In the genomic region with DNA sequence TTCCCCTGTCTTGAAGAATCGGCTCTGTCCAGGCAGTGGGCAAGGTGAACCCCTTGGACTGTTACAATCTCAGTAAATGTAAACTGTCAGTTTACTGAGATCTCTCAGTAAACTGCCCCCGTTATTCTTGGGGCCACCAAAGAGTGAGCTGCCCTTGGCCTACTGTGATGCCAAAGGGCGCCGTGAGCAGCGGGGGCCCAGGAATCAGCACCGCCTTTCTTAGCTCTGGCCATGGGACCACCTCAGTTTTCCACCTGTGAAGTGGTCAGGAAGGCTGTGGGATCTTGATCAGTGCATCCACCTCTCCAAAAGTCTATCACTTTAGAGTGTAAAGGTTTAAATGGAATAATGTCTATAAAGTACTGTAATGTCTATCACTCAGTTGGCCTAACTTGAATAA, we compare ENCODE assay signal across 27 cellular contexts. TPM values are rescaled to one million over a fixed set of nuclear protein-coding genes. Genes with fewer than 3 reads are reported as not detected.
DNase-seq lines count a peak whose midpoint lies in the region; ATAC-seq, FAIRE-seq and TF ChIP-seq lines count a peak whose summit lies in the region.
"Had no signal": no experiment of that assay in that cellular context is flagged by ENCODE, and none has a peak within 500 bp of the region (broad histone marks: within the 10 kb centered on the region; RNA-seq: fewer than 3 reads in every experiment).

No MANE protein-coding gene starts in this region.

- peaks cover 64% of the 10 kb centered on the region for H3K27me3 Mint-ChIP-seq in T-helper 1 cell treated with Interleukin-12 subunit alpha and Interleukin-12 subunit beta and Interleukin-4 antibody, amounts not matched to agents 30 μg/mL and 1 μg/mL, for 36 hours (ENCODE audit: low read depth)
- H3K27me3 Mint-ChIP-seq in T-helper 17 cell = peaks cover 19% of the 10 kb centered on the region

- H3K27me3 ChIP-seq in upper lobe of right lung (peaks cover 5% of the 10 kb centered on the region), psoas muscle (ENCODE audit: insufficient read depth in 3 of 3, low read length in 2 of 3) (peaks cover 0 to 9% (median 0%) of the 10 kb centered on the region in 3 donors)
- H3K27me3 ChIP-seq: MG63, SJCRH30 had no signal

- no peak for DNase-seq in T-helper 1 cell
- no peak for DNase-seq in T-helper 17 cell
- peak; percentile 49 for DNase-seq in kidney
- peak; percentile 15 for DNase-seq in upper lobe of right lung
- no peak for DNase-seq in psoas muscle
- DNase-seq in G401 (ENCODE audit: low spot score) = no peak
- DNase-seq: DMS153; DND-41; GM23248; H9; HFFc6; KBM-7; MG63; NCI-H1105 treated with DMSO at 0.1 percent for 48 hours; NCI-H146; NCI-H1930; NCI-H2107; NCI-H524; NCI-H82; NK-92 treated with Interleukin-12 subunit alpha and Interleukin-12 subunit beta, amount 100 ng/mL, for 24 hours; PC-3; SJCRH30 had no signal

- no peak for TF ChIP-seq CTCF in kidney (IDR thresholded peaks at IDR 0.05; ENCODE audit: borderline replicate concordance, extremely low read depth, insufficient read depth)
- no peak for TF ChIP-seq CTCF in upper lobe of right lung (IDR thresholded peaks at IDR 0.05)
- no peak for TF ChIP-seq CTCF in psoas muscle (IDR thresholded peaks at IDR 0.05)

- no peak overlapping the region for H3K9ac ChIP-seq in kidney (ENCODE audit: low read length in 2 of 2)
- H3K9ac ChIP-seq: GM23248 had no signal

- H3K4me1 ChIP-seq in kidney (ENCODE audit: control insufficient read depth in 1 of 2, insufficient read depth in 1 of 2, low read depth in 1 of 2, low read length in 2 of 2) (no peaks in the 10 kb centered on the region), upper lobe of right lung (peaks cover 3% of the 10 kb centered on the region), psoas muscle (peaks cover 8% of the 10 kb centered on the region)
- H3K4me1 ChIP-seq: SJCRH30 had no signal

- no peak for ATAC-seq in T-helper 17 cell
- no peak for ATAC-seq in upper lobe of right lung
- ATAC-seq in GM21381 (IDR thresholded peaks at IDR 0.05; ENCODE audit: unreplicated experiment) = no peak
- no peak for ATAC-seq in psoas muscle
- ATAC-seq: PC-3 had no signal

- H3K9me3 Mint-ChIP-seq in T-helper 1 cell treated with Interleukin-12 subunit alpha and Interleukin-12 subunit beta and Interleukin-4 antibody, amounts not matched to agents 30 μg/mL and 1 μg/mL, for 36 hours = no peaks in the 10 kb centered on the region
- H3K9me3 Mint-ChIP-seq: CD4-positive, CD25-positive, alpha-beta regulatory T cell; H9; HFFc6 had no signal

- H3K4me3 Mint-ChIP-seq in T-helper 1 cell treated with Interleukin-12 subunit alpha and Interleukin-12 subunit beta and Interleukin-4 antibody, amounts not matched to agents 30 μg/mL and 1 μg/mL, for 36 hours = no peak overlapping the region
- peak overlapping the region; percentile 58 for H3K4me3 Mint-ChIP-seq in T-helper 17 cell
- H3K4me3 Mint-ChIP-seq: HFFc6 had no signal

- H3K27ac Mint-ChIP-seq in T-helper 1 cell treated with Interleukin-12 subunit alpha and Interleukin-12 subunit beta and Interleukin-4 antibody, amounts not matched to agents 30 μg/mL and 1 μg/mL, for 36 hours = peak overlapping the region; percentile 62
- peak overlapping the region; percentile 86 for H3K27ac Mint-ChIP-seq in T-helper 17 cell
- H3K27ac Mint-ChIP-seq: H9, HFFc6 had no signal

- WGBS in psoas muscle, 3 donors = 93 to 97% (median 95%) methylated on average over 6 of the region's 6 CpGs

- intact Hi-C loops in kidney (cut with DNase I) (loop anchor here (10.0 kb wide), 1 partner anchor 429 kb away; no protein-coding TSS in a partner anchor), upper lobe of right lung (cut with DNase I) (no loop called here), psoas muscle (cut with DNase I) (loop anchor here in 1 of 2 donors (2.0 kb wide), 1 partner anchor 49 kb away; no protein-coding TSS in a partner anchor)

- H3K4me1 Mint-ChIP-seq in T-helper 1 cell treated with Interleukin-12 subunit alpha and Interleukin-12 subunit beta and Interleukin-4 antibody, amounts not matched to agents 30 μg/mL and 1 μg/mL, for 36 hours (ENCODE audit: low read depth) = peaks cover 9% of the 10 kb centered on the region
- peaks cover 15% of the 10 kb centered on the region for H3K4me1 Mint-ChIP-seq in T-helper 17 cell

- H3K27ac ChIP-seq in kidney (ENCODE audit: low read depth in 2 of 2, low read length in 2 of 2) (no peak overlapping the region), upper lobe of right lung (no peak overlapping the region), psoas muscle (no peak overlapping the region)
- H3K27ac ChIP-seq: 22Rv1, GM23248, SJCRH30 had no signal

- FAIRE-seq in kidney (lab: Jason Lieb, UNC) = no peak
- FAIRE-seq: GM19239 had no signal

- no peaks in the 10 kb centered on the region for H3K36me3 Mint-ChIP-seq in T-helper 1 cell treated with Interleukin-12 subunit alpha and Interleukin-12 subunit beta and Interleukin-4 antibody, amounts not matched to agents 30 μg/mL and 1 μg/mL, for 36 hours (ENCODE audit: low read depth)
- no peaks in the 10 kb centered on the region for H3K36me3 Mint-ChIP-seq in T-helper 17 cell (ENCODE audit: low read depth)
- H3K36me3 Mint-ChIP-seq: CD4-positive, CD25-positive, alpha-beta regulatory T cell had no signal

- H3K9me3 ChIP-seq in T-helper 17 cell (ENCODE audit: control insufficient read depth, low read length, poor library complexity, severe bottlenecking) (no peaks in the 10 kb centered on the region), kidney (ENCODE audit: control insufficient read depth in 1 of 2, low read length in 2 of 2) (peaks cover 0 to 2% of the 10 kb centered on the region in 2 donors), upper lobe of right lung (no peaks in the 10 kb centered on the region), psoas muscle (no peaks in the 10 kb centered on the region)
- H3K9me3 ChIP-seq: MG63, SJCRH30 had no signal

- in situ Hi-C loops in G401 (cut with HindIII; ENCODE audit: low sequenced_read_pairs) = no loop called here

- H3K4me3 ChIP-seq in kidney (ENCODE audit: low read length in 2 of 2) (no peak overlapping the region), upper lobe of right lung (no peak overlapping the region), psoas muscle (no peak overlapping the region)
- H3K4me3 ChIP-seq: GM23248, MG63, SJCRH30 had no signal

- H3K36me3 ChIP-seq in kidney (ENCODE audit: control insufficient read depth in 1 of 2, insufficient read depth in 2 of 2, low read length in 2 of 2) (no peaks in the 10 kb centered on the region), upper lobe of right lung (no peaks in the 10 kb centered on the region), psoas muscle (ENCODE audit: insufficient read depth in 1 of 2, low read depth in 1 of 2) (no peaks in the 10 kb centered on the region)
- H3K36me3 ChIP-seq: MG63, SJCRH30 had no signal

RNA-seq across cellular contexts. Expression of a gene that starts 57.1 kb away (rescaled TPM):
- total RNA-seq in T-helper 17 cell (10 to 100 TPM; 53.1 to 60.8 TPM), kidney (39.3 TPM), upper lobe of right lung (36.8 TPM), psoas muscle (10 to 100 TPM; 21.8 to 38.1 (median 34.7) TPM)
- polyA plus RNA-seq in kidney (ENCODE audit: insufficient read depth, low read depth, low replicate concordance) (19.5 TPM), psoas muscle (10 to 100 TPM; 15.6 to 35.9 (median 17.1) TPM)
- total RNA-seq in G401 (2014; rRNA removed; shearing (Covaris generic)) = 62.3 and 82.0 TPM in 2 replicates

RNA-seq across cellular contexts. Expression of a gene that starts 57.3 kb away (rescaled TPM):
- total RNA-seq in T-helper 17 cell (1 to 10 TPM; 1.7 to 2.5 TPM), kidney (3.4 TPM), upper lobe of right lung (2.0 TPM), psoas muscle (under 1 TPM; 0.17 to 0.94 (median 0.55) TPM)
- polyA plus RNA-seq in kidney (ENCODE audit: insufficient read depth, low read depth, low replicate concordance) (1.4 TPM), psoas muscle (1 to 10 TPM in 1 of 3 donors, under 1 TPM in 2; 0.30 to 2.7 (median 0.40) TPM)
- total RNA-seq in G401 (2014; rRNA removed; shearing (Covaris generic)) = 1.4 and 5.2 TPM in 2 replicates

Comparison
In these comparisons a context has a peak if more than half of its experiments do, and no peak if none do; other contexts are left out.
1. DNase-seq: peak in kidney (single experiment) and upper lobe of right lung (single experiment); none in T-helper 1 cell (0 of 5), T-helper 17 cell (0 of 3), psoas muscle (0 of 2) and G401 (single experiment).